2 cellular contexts compared by ENCODE assay signal in genomic region chr12:56616244-56616643, GRCh38.
TF ChIP-seq lines count a peak whose summit lies in the region.

No MANE protein-coding gene starts in this region.

TF ChIP-seq in HepG2, 621 proteins besides CTCF, POLR2A, EP300 and RAD21:
- peak; percentile 53 for TF ChIP-seq RBM22 (optimal IDR thresholded peaks at IDR 0.05; ENCODE audit: low read length)
- no peak for TF ChIP-seq SAFB2 (CRISPR knock-in tag; IDR thresholded peaks at IDR 0.05; ENCODE audit: borderline replicate concordance, low read depth)
TF ChIP-seq in HepG2: peak in this region for 1.

TF ChIP-seq in H1, 55 proteins besides CTCF, POLR2A, EP300 and RAD21:
- no peak for TF ChIP-seq BCL11A (IDR thresholded peaks at IDR 0.05; ENCODE audit: low read depth in 2 of 2, low read length in 2 of 2)
- no peak for TF ChIP-seq SIRT6 (IDR thresholded peaks at IDR 0.05; ENCODE audit: low read length)
- no peak for TF ChIP-seq SIN3A (conservative IDR thresholded peaks at IDR 0.05 in 1 of 2, IDR thresholded peaks at IDR 0.05 in 1 of 2; ENCODE audit: low read depth in 1 of 2, low read length in 2 of 2)
- TF ChIP-seq GTF2F1 (IDR thresholded peaks at IDR 0.05; ENCODE audit: borderline replicate concordance, low read depth, low read length): no peak
- TF ChIP-seq SUZ12 (IDR thresholded peaks at IDR 0.05; ENCODE audit: low read length): no peak
TF ChIP-seq in H1: peak in this region for 0.
